ENCODE assay signal across 20 cellular contexts in genomic region chr11:86414032-86414431, GRCh38. TPM values are rescaled to one million over a fixed set of nuclear protein-coding genes. Genes with fewer than 3 reads are reported as not detected.
DNase-seq lines count a peak whose midpoint lies in the region; ATAC-seq, FAIRE-seq and TF ChIP-seq lines count a peak whose summit lies in the region.
"Had no signal": no experiment of that assay in that cellular context is flagged by ENCODE, and none has a peak within 500 bp of the region (broad histone marks: within the 10 kb centered on the region; RNA-seq: fewer than 3 reads in every experiment).

No MANE protein-coding gene starts in this region.

- no peaks in the 10 kb centered on the region for H4K20me1 ChIP-seq in astrocyte (ENCODE audit: insufficient read depth, low read length)

- H3K4me3 Mint-ChIP-seq in astrocyte (ENCODE audit: unreplicated experiment), result no peak overlapping the region
- H3K4me3 Mint-ChIP-seq: CD4-positive, alpha-beta T cell; H9 had no signal

- H3K4me2 ChIP-seq in astrocyte (ENCODE audit: low read length), result no peak overlapping the region

- H3K9me3 ChIP-seq in astrocyte (ENCODE audit: insufficient read depth, low read depth, low read length), result no peaks in the 10 kb centered on the region
- H3K9me3 ChIP-seq: BE2C, Caco-2 had no signal

- no peaks in the 10 kb centered on the region for H3K27me3 Mint-ChIP-seq in astrocyte (ENCODE audit: low read depth, unreplicated experiment)
- H3K27me3 Mint-ChIP-seq: CD4-positive, alpha-beta T cell had no signal

- H3K4me1 ChIP-seq in astrocyte (ENCODE audit: insufficient read depth, low read length), result no peaks in the 10 kb centered on the region
- H3K4me1 ChIP-seq: BE2C, Caco-2 had no signal

- H3K27ac Mint-ChIP-seq in astrocyte (ENCODE audit: unreplicated experiment), result no peak overlapping the region
- H3K27ac Mint-ChIP-seq: CD4-positive, alpha-beta T cell; H9 had no signal

- H3K9ac ChIP-seq in astrocyte (ENCODE audit: low read length), result no peak overlapping the region

- H3K27ac ChIP-seq in astrocyte (ENCODE audit: low read depth, low read length) (no peak overlapping the region), epithelial cell of prostate (peak overlapping the region; percentile 55)
- H3K27ac ChIP-seq: HL-60 had no signal

- ATAC-seq in HG03432 (IDR thresholded peaks at IDR 0.05; ENCODE audit: unreplicated experiment), result no peak
- no peak for ATAC-seq in HG03457 (IDR thresholded peaks at IDR 0.05; ENCODE audit: unreplicated experiment)

- no peaks in the 10 kb centered on the region for H3K79me2 ChIP-seq in astrocyte (ENCODE audit: insufficient read depth, low read length)

- H2AFZ ChIP-seq in astrocyte (ENCODE audit: low read depth, low read length), result no peak overlapping the region

- peaks cover 2% of the 10 kb centered on the region for H3K36me3 Mint-ChIP-seq in astrocyte (ENCODE audit: low read depth, unreplicated experiment)

- no peak overlapping the region for H3K4me3 ChIP-seq in astrocyte (ENCODE audit: insufficient read depth, low read depth, low read length)

- TF ChIP-seq CTCF in astrocyte (IDR thresholded peaks at IDR 0.05; ENCODE audit: insufficient read depth, low read depth, low read length), result no peak

- H3K27me3 ChIP-seq in astrocyte (ENCODE audit: insufficient read depth, low read length), result no peaks in the 10 kb centered on the region
- H3K27me3 ChIP-seq: BE2C had no signal

- no peaks in the 10 kb centered on the region for H3K36me3 ChIP-seq in astrocyte (ENCODE audit: insufficient read depth, low read length)
- H3K36me3 ChIP-seq: BE2C had no signal

- DNase-seq in HPDE6-E6E7 (ENCODE audit: extremely low spot score) (peak; percentile 26), astrocyte (ENCODE audit: low read depth) (no peak), epithelial cell of prostate (ENCODE audit: low read depth, low spot score) (peak; percentile 77), NK-92 (lab: John Stamatoyannopoulos, UW; ENCODE audit: unreplicated experiment) (no peak)
- DNase-seq: BE2C; C1 segment of cervical spinal cord; Caco-2; CD4-positive, alpha-beta T cell; H9; IMR-90 had no signal

- FAIRE-seq in astrocyte (lab: Jason Lieb, UNC), result peak; percentile 29
- FAIRE-seq: D721Med, G401.6, GM12891, GM19239, H1, HTR-8/SVneo had no signal

- H3K9me3 Mint-ChIP-seq in astrocyte (ENCODE audit: unreplicated experiment), result no peaks in the 10 kb centered on the region
- H3K9me3 Mint-ChIP-seq: CD4-positive, alpha-beta T cell; H9 had no signal

- peaks cover 5% of the 10 kb centered on the region for H3K4me1 Mint-ChIP-seq in astrocyte (ENCODE audit: low read depth, unreplicated experiment)

RNA-seq across cellular contexts. Expression of gene CCDC81, which starts 39.3 kb away (rescaled TPM):
- total RNA-seq in astrocyte, result 4.3 and 4.5 TPM in 2 replicates
- total RNA-seq: A172 had no signal

Comparison
In these comparisons a context has a peak if more than half of its experiments do, and no peak if none do; other contexts are left out.
1. DNase-seq: peak in HPDE6-E6E7 (single experiment) and epithelial cell of prostate (single experiment); none in astrocyte (single experiment) and NK-92 (single experiment).